ENCODE assay signal across 18 cellular contexts in the genomic region with DNA sequence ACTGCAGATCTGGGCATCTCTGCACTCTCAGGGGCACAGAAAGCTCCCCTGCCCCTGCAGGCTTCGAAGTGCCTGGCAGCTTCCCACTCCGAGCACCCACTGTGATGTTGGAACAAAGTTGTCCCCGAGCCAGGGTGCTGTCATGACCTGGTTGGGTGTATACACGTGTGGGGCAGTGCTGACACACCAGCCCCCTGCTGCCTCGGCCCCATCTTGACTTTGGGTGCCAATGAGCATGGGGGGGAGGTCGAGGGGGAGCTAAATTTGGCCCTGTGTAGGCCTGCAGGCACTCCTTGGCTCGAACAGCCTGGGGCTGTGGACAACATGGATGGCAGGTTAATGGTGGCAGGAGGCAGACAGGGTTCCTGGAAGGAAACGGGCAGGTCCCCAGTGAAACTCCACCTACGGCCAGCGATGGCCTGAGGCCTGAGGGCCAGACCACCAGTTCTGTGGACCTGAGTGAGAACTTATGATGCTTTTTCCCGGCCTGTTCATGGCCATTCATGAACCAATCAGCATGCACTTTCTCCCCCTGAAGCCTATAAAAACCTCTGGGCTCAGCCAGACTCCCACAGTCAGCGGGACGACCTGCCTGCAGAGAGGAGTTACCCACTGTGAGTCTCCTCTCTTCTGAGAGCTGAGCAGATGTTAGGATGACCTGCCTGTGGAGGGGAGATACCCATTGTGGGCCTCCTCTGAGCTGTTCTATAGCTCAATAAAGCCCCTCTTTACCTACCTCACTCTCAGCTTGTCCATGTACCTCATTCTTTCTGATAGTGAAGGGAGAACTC.
DNase-seq lines count a peak whose midpoint lies in the region; ATAC-seq, FAIRE-seq and TF ChIP-seq lines count a peak whose summit lies in the region.
"Had no signal": no experiment of that assay in that cellular context is flagged by ENCODE, and none has a peak within 500 bp of the region (broad histone marks: within the 10 kb centered on the region; RNA-seq: fewer than 3 reads in every experiment).

No MANE protein-coding gene starts in this region.

- H2AK5ac ChIP-seq in neuronal stem cell (ENCODE audit: low read depth, low read length), result no peak overlapping the region

- FAIRE-seq in urothelium cell line (lab: Jason Lieb, UNC), result peak; percentile 5
- FAIRE-seq: G401.6, GM12891, GM19239 had no signal

- H2BK15ac ChIP-seq in neuronal stem cell (ENCODE audit: low read length), result no peak overlapping the region

- no peak overlapping the region for H2BK12ac ChIP-seq in neuronal stem cell (ENCODE audit: low read length)

- DNase-seq in DND-41 (no peak), UCSD-AML1 (lab: John Stamatoyannopoulos, UW; ENCODE audit: unreplicated experiment) (peak; percentile 3), neuronal stem cell (ENCODE audit: low spot score) (no peak), urothelium cell line (ENCODE audit: low spot score) (no peak), GM13976 (ENCODE audit: low spot score) (no peak), RKO (ENCODE audit: low spot score) (no peak)
- DNase-seq in effector CD4-positive, alpha-beta T cell, result no peak
- DNase-seq: ACHN; C1 segment of cervical spinal cord; Calu3; CD4-positive, alpha-beta T cell; DMS79; EL; HCEC 1CT; HFFc6 had no signal

- no peaks in the 10 kb centered on the region for H3K79me2 ChIP-seq in DND-41 (ENCODE audit: insufficient read depth, low read length)

- H4K8ac ChIP-seq in neuronal stem cell (ENCODE audit: low read depth, low read length), result no peak overlapping the region

- in situ Hi-C loops in GM13976 (cut with MboI; ENCODE audit: low sequenced_read_pairs, unreplicated experiment), result no loop called here

- no peak overlapping the region for H3K4me2 ChIP-seq in DND-41 (ENCODE audit: insufficient read depth, low read length)
- H3K4me2 ChIP-seq in neuronal stem cell (ENCODE audit: insufficient read depth, low read length, poor library complexity, severe bottlenecking), result no peak overlapping the region

- H2BK120ac ChIP-seq in neuronal stem cell (ENCODE audit: low read depth, low read length), result no peak overlapping the region

- H3K14ac ChIP-seq in neuronal stem cell (ENCODE audit: low read length), result peak overlapping the region; percentile 6

- H2BK5ac ChIP-seq in neuronal stem cell (ENCODE audit: low read length), result no peak overlapping the region

- peaks cover 13% of the 10 kb centered on the region for H3K9me3 ChIP-seq in DND-41 (ENCODE audit: insufficient read depth, low read length, severe bottlenecking)
- peaks cover 0 to 5% of the 10 kb centered on the region in 2 donors for H3K9me3 ChIP-seq in neuronal stem cell (replicated peaks in 1 of 2; ENCODE audit: control insufficient read depth in 2 of 2, insufficient read depth in 1 of 2, low read depth in 1 of 2, low read length in 2 of 2)

- no peaks in the 10 kb centered on the region for H4K20me1 ChIP-seq in DND-41 (ENCODE audit: insufficient read depth, low read length)

- H3K79me1 ChIP-seq in neuronal stem cell (ENCODE audit: low read depth, low read length), result no peaks in the 10 kb centered on the region

- ATAC-seq in DND-41 (ENCODE audit: insufficient read depth, low read depth), result no peak

- no peak overlapping the region for H3K23ac ChIP-seq in neuronal stem cell (ENCODE audit: low read depth, low read length, poor library complexity)

- peak overlapping the region; percentile 19 for H3K18ac ChIP-seq in neuronal stem cell (ENCODE audit: low read length)

- H3K27ac ChIP-seq in DND-41 (ENCODE audit: low read length) (no peak overlapping the region), neuronal stem cell (replicated peaks; ENCODE audit: low read length) (no peak overlapping the region)

- no peak overlapping the region for H3K4ac ChIP-seq in neuronal stem cell (ENCODE audit: low read length)

- H3K4me1 ChIP-seq in DND-41 (ENCODE audit: insufficient read depth, low read length), result no peaks in the 10 kb centered on the region
- no peaks in the 10 kb centered on the region for H3K4me1 ChIP-seq in neuronal stem cell (ENCODE audit: control insufficient read depth in 2 of 2, insufficient read depth in 1 of 2, low read depth in 1 of 2, low read length in 2 of 2)

- H2AFZ ChIP-seq in DND-41 (ENCODE audit: low read depth, low read length), result 0 out of 2 replicates have a peak overlapping the region, but pooled peaks have one; percentile 42
- no peak overlapping the region for H2AFZ ChIP-seq in neuronal stem cell (ENCODE audit: low read length)

- H3K9ac ChIP-seq in DND-41 (ENCODE audit: low read depth, low read length) (no peak overlapping the region), neuronal stem cell (ENCODE audit: low read depth, low read length, poor library complexity) (no peak overlapping the region)

- no peak overlapping the region for H4K91ac ChIP-seq in neuronal stem cell (ENCODE audit: low read depth, low read length, poor library complexity)

- H3K27me3 ChIP-seq in DND-41 (ENCODE audit: insufficient read depth, low read length, poor library complexity) (no peaks in the 10 kb centered on the region), neuronal stem cell (ENCODE audit: control insufficient read depth in 3 of 3, insufficient read depth in 3 of 3, low read depth in 1 of 3, low read length in 3 of 3) (no peaks in the 10 kb centered on the region)

- H3K36me3 ChIP-seq in DND-41 (ENCODE audit: insufficient read depth, low read length) (no peaks in the 10 kb centered on the region), neuronal stem cell (replicated peaks in 1 of 2; ENCODE audit: control insufficient read depth in 2 of 2, insufficient read depth in 2 of 2, low read length in 2 of 2) (no peaks in the 10 kb centered on the region)

- H3K4me3 ChIP-seq in DND-41 (ENCODE audit: low read depth in 1 of 2, low read length in 2 of 2) (no peak overlapping the region), neuronal stem cell (ENCODE audit: low read length in 2 of 2) (no peak overlapping the region)

- WGBS in neuronal stem cell (ENCODE audit: extremely low coverage in 2 of 2, insufficient read length in 2 of 2, insufficient replicate concordance in 1 of 2), 2 donors, result no CpG with 5 or more reads among the region's 13 CpGs

- TF ChIP-seq CTCF in DND-41 (IDR thresholded peaks at IDR 0.05; ENCODE audit: borderline replicate concordance, extremely low read depth, low read length, poor library complexity, severe bottlenecking), result no peak
- TF ChIP-seq CTCF in GM13976 (IDR thresholded peaks at IDR 0.05; ENCODE audit: borderline replicate concordance, control extremely low read depth, extremely low read depth, insufficient read depth, missing control alignments), result no peak
